Comparison of ENCODE assay signal across 31 cellular contexts in the genomic region with DNA sequence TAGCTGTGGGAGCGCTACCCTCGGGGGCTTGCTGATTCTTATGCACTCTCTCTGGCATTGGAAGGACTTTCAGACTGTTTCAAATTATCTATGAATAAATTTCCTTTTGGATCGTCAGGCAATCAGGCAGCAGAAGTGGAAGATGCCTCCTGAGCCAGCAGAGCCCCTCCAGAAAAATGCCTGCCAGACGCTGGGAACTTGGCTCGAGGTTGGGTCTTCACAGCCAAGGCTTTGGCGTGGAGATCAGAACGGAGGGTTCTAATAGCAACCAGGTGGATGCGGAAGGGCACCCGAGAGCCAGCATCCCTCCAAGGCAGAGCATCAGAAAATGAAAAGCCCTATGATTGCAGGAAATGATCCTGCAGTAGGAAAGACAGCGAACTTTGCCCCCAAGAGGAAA.
"Had no signal": no experiment of that assay in that cellular context is flagged by ENCODE, and none has a peak within 500 bp of the region (broad histone marks: within the 10 kb centered on the region; RNA-seq: fewer than 3 reads in every experiment).

No MANE protein-coding gene starts in this region.

- H3K4me3 Mint-ChIP-seq: activated naive CD4-positive, alpha-beta T cell treated with anti-CD3 and anti-CD28 coated beads, Interleukin-2, amount 50 U/mL, for 24 hours; activated T-helper 1 cell treated with anti-CD3 and anti-CD28 coated beads, Interleukin-12 subunit alpha, Interleukin-12 subunit beta, Interleukin-2, Interleukin-4 antibody, amounts not matched to agents 30 ng/mL and 10 ng/mL and 1 ng/mL, durations not matched to agents 14 hours and 24 hours and 36 hours; central memory CD8-positive, alpha-beta T cell; effector memory CD8-positive, alpha-beta T cell; naive thymus-derived CD4-positive, alpha-beta T cell; neural crest cell; stimulated activated effector memory CD8-positive, alpha-beta T cell treated with anti-CD3 and anti-CD28 coated beads, Interleukin-12 subunit alpha, Interleukin-12 subunit beta, amount 100 ng/mL, for 72 hours; stimulated activated naive CD8-positive, alpha-beta T cell treated with anti-CD3 and anti-CD28 coated beads, Interleukin-15, Interleukin-2, amounts not matched to agents 100 ng/mL and 50 ng/mL, for 24 hours; T-helper 1 cell treated with Interleukin-12 subunit alpha and Interleukin-12 subunit beta and Interleukin-4 antibody, amounts not matched to agents 30 μg/mL and 1 μg/mL, for 36 hours had no signal

- H3K27me3 ChIP-seq: dorsolateral prefrontal cortex, foreskin keratinocyte, heart left ventricle, sigmoid colon, upper lobe of left lung, vagina had no signal

- H3K9me3 Mint-ChIP-seq: activated naive CD4-positive, alpha-beta T cell treated with anti-CD3 and anti-CD28 coated beads, Interleukin-2, amount 50 U/mL, for 24 hours; activated T-helper 1 cell treated with anti-CD3 and anti-CD28 coated beads, Interleukin-12 subunit alpha, Interleukin-12 subunit beta, Interleukin-2, Interleukin-4 antibody, amounts not matched to agents 30 ng/mL and 10 ng/mL and 1 ng/mL, durations not matched to agents 14 hours and 24 hours and 36 hours; central memory CD8-positive, alpha-beta T cell; effector memory CD8-positive, alpha-beta T cell; naive thymus-derived CD4-positive, alpha-beta T cell; neural crest cell; stimulated activated effector memory CD8-positive, alpha-beta T cell treated with anti-CD3 and anti-CD28 coated beads, Interleukin-12 subunit alpha, Interleukin-12 subunit beta, amount 100 ng/mL, for 72 hours; stimulated activated naive CD8-positive, alpha-beta T cell treated with anti-CD3 and anti-CD28 coated beads, Interleukin-15, Interleukin-2, amounts not matched to agents 100 ng/mL and 50 ng/mL, for 24 hours; T-helper 1 cell treated with Interleukin-12 subunit alpha and Interleukin-12 subunit beta and Interleukin-4 antibody, amounts not matched to agents 30 μg/mL and 1 μg/mL, for 36 hours had no signal

- H3K36me3 ChIP-seq: heart left ventricle, sigmoid colon, thoracic aorta, upper lobe of left lung, vagina, WERI-Rb-1 had no signal

- DNase-seq: activated CD4-positive, alpha-beta T cell treated with anti-CD3 and anti-CD28 coated beads for 48 hours; activated CD4-positive, alpha-beta T cell treated with anti-CD3 and anti-CD28 coated beads, Interleukin-2, amount 50 U/mL, for 48 hours; activated CD8-positive, alpha-beta memory T cell treated with anti-CD3 and anti-CD28 coated beads, Interleukin-2, amount 50 U/mL, for 4 hours; activated T-cell treated with anti-CD3 and anti-CD28 coated beads, Interleukin-2, amount 50 U/mL, for 1 hour; effector memory CD8-positive, alpha-beta T cell; erythroblast; foreskin keratinocyte; heart left ventricle; midbrain; naive thymus-derived CD4-positive, alpha-beta T cell; nucleus accumbens; psoas muscle; sigmoid colon; small intestine; stimulated activated CD4-positive, alpha-beta T cell treated with anti-CD3 and anti-CD28 coated beads, Interleukin-4, amount 100 ng/mL, for 24 hours; T-helper 9 cell; upper lobe of left lung; WERI-Rb-1 had no signal

- H3K4me1 ChIP-seq: parathyroid adenoma, vagina had no signal

- H3K36me3 Mint-ChIP-seq: activated naive CD4-positive, alpha-beta T cell treated with anti-CD3 and anti-CD28 coated beads, Interleukin-2, amount 50 U/mL, for 24 hours; naive thymus-derived CD4-positive, alpha-beta T cell; stimulated activated effector memory CD8-positive, alpha-beta T cell treated with anti-CD3 and anti-CD28 coated beads, Interleukin-12 subunit alpha, Interleukin-12 subunit beta, amount 100 ng/mL, for 72 hours had no signal

- H3K9me3 ChIP-seq: heart left ventricle, psoas muscle, sigmoid colon, thoracic aorta, upper lobe of left lung, vagina had no signal

- H3K4me3 ChIP-seq: coronary artery, dorsolateral prefrontal cortex, heart left ventricle, psoas muscle, sigmoid colon, thoracic aorta, upper lobe of left lung, vagina had no signal

- ATAC-seq: activated CD4-positive, CD25-positive, alpha-beta regulatory T cell treated with anti-CD3 and anti-CD28 coated beads, Interleukin-2, amount 50 U/mL, for 24 hours; effector memory CD8-positive, alpha-beta T cell; foreskin keratinocyte; naive thymus-derived CD4-positive, alpha-beta T cell; psoas muscle; stimulated activated effector memory CD8-positive, alpha-beta T cell treated with anti-CD3 and anti-CD28 coated beads, Interleukin-12 subunit alpha, Interleukin-12 subunit beta, amount 100 ng/mL, for 72 hours had no signal

- H3K27ac Mint-ChIP-seq: activated naive CD4-positive, alpha-beta T cell treated with anti-CD3 and anti-CD28 coated beads, Interleukin-2, amount 50 U/mL, for 24 hours; activated T-helper 1 cell treated with anti-CD3 and anti-CD28 coated beads, Interleukin-12 subunit alpha, Interleukin-12 subunit beta, Interleukin-2, Interleukin-4 antibody, amounts not matched to agents 30 ng/mL and 10 ng/mL and 1 ng/mL, durations not matched to agents 14 hours and 24 hours and 36 hours; effector memory CD8-positive, alpha-beta T cell; naive thymus-derived CD4-positive, alpha-beta T cell; stimulated activated effector memory CD8-positive, alpha-beta T cell treated with anti-CD3 and anti-CD28 coated beads, Interleukin-12 subunit alpha, Interleukin-12 subunit beta, amount 100 ng/mL, for 72 hours; stimulated activated naive CD8-positive, alpha-beta T cell treated with anti-CD3 and anti-CD28 coated beads, Interleukin-15, Interleukin-2, amounts not matched to agents 100 ng/mL and 50 ng/mL, for 24 hours; T-helper 1 cell treated with Interleukin-12 subunit alpha and Interleukin-12 subunit beta and Interleukin-4 antibody, amounts not matched to agents 30 μg/mL and 1 μg/mL, for 36 hours had no signal

- H3K4me1 Mint-ChIP-seq: activated naive CD4-positive, alpha-beta T cell treated with anti-CD3 and anti-CD28 coated beads, Interleukin-2, amount 50 U/mL, for 24 hours; central memory CD8-positive, alpha-beta T cell; neural crest cell; stimulated activated effector memory CD8-positive, alpha-beta T cell treated with anti-CD3 and anti-CD28 coated beads, Interleukin-12 subunit alpha, Interleukin-12 subunit beta, amount 100 ng/mL, for 72 hours had no signal

- H3K27ac ChIP-seq: coronary artery, foreskin keratinocyte, heart left ventricle, parathyroid adenoma, psoas muscle, sigmoid colon, thoracic aorta, upper lobe of left lung, vagina, WERI-Rb-1 had no signal
